ENCODE assay signal across 26 cellular contexts in genomic region chr9:103707181-103707580, GRCh38.
"Had no signal": no experiment of that assay in that cellular context is flagged by ENCODE, and none has a peak within 500 bp of the region (broad histone marks: within the 10 kb centered on the region; RNA-seq: fewer than 3 reads in every experiment).

No MANE protein-coding gene starts in this region.

- FAIRE-seq: endometrium, kidney had no signal

- H3K36me3 Mint-ChIP-seq: activated naive CD8-positive, alpha-beta T cell treated with anti-CD3 and anti-CD28 coated beads, Interleukin-2, amount 10 ng/mL, durations not matched to agents 7 days and 5 days; naive B cell; neural progenitor cell; type B pancreatic cell had no signal

- DNase-seq: activated B cell treated with CpG ODN at 0.5 μM for 24 hours; activated CD4-positive, alpha-beta T cell treated with anti-CD3 and anti-CD28 coated beads for 36 hours; activated CD4-positive, alpha-beta T cell treated with anti-CD3 and anti-CD28 coated beads, Interleukin-2, amount 50 U/mL, for 4 hours; activated CD8-positive, alpha-beta memory T cell treated with anti-CD3 and anti-CD28 coated beads, Interleukin-2, amount 50 U/mL, for 48 hours; activated naive CD4-positive, alpha-beta T cell treated with Interleukin-2 at 50 U/mL for 16 hours; activated naive CD8-positive, alpha-beta T cell treated with anti-CD3 and anti-CD28 coated beads, Interleukin-2, amount 10 ng/mL, durations not matched to agents 7 days and 5 days; activated T-cell treated with anti-CD3 and anti-CD28 coated beads, Interleukin-2, amount 50 U/mL, for 4 hours; amniotic stem cell; effector CD4-positive, alpha-beta T cell; foreskin fibroblast; kidney; lower lobe of right lung; naive B cell; retina; spleen; stimulated activated CD4-positive, alpha-beta T cell treated with anti-CD3 and anti-CD28 coated beads, Interleukin-4, amount 100 ng/mL, for 1 hour; stimulated activated naive CD4-positive, alpha-beta T cell; T-helper 1 cell had no signal

- H3K4me1 Mint-ChIP-seq: activated B cell treated with CpG ODN at 0.5 μM for 24 hours; activated CD4-positive, alpha-beta T cell treated with anti-CD3 and anti-CD28 coated beads for 36 hours; activated naive CD8-positive, alpha-beta T cell treated with anti-CD3 and anti-CD28 coated beads, Interleukin-2, amount 10 ng/mL, durations not matched to agents 7 days and 5 days; naive B cell; neural progenitor cell had no signal

- H3K27me3 ChIP-seq: cardiac muscle cell, neural progenitor cell, spleen had no signal

- H3K9ac ChIP-seq: neural progenitor cell had no signal

- H3K27ac ChIP-seq: cardiac muscle cell, lower lobe of right lung, neural progenitor cell, spleen, thoracic aorta had no signal

- ATAC-seq: activated CD4-positive, alpha-beta T cell treated with anti-CD3 and anti-CD28 coated beads for 36 hours; activated T-cell treated with anti-CD3 and anti-CD28 coated beads, Interleukin-2, amount 50 U/mL, for 4 hours; left lobe of liver; lower lobe of right lung had no signal

- H3K36me3 ChIP-seq: cardiac muscle cell, lower lobe of right lung, neural progenitor cell, spleen, thoracic aorta had no signal

- H3K4me3 Mint-ChIP-seq: activated B cell treated with CpG ODN at 0.5 μM for 24 hours; activated CD4-positive, alpha-beta T cell treated with anti-CD3 and anti-CD28 coated beads for 36 hours; activated naive CD8-positive, alpha-beta T cell treated with anti-CD3 and anti-CD28 coated beads, Interleukin-2, amount 10 ng/mL, durations not matched to agents 7 days and 5 days; activated T-cell treated with anti-CD3 and anti-CD28 coated beads, Interleukin-2, amount 50 U/mL, for 4 hours; naive B cell; neural progenitor cell; type B pancreatic cell had no signal

- H3K27me3 Mint-ChIP-seq: activated B cell treated with CpG ODN at 0.5 μM for 24 hours; activated CD4-positive, alpha-beta T cell treated with anti-CD3 and anti-CD28 coated beads for 36 hours; activated naive CD8-positive, alpha-beta T cell treated with anti-CD3 and anti-CD28 coated beads, Interleukin-2, amount 10 ng/mL, durations not matched to agents 7 days and 5 days; naive B cell; progenitor cell of endocrine pancreas; type B pancreatic cell had no signal

- H3K9me3 ChIP-seq: lower lobe of right lung, thoracic aorta had no signal

- H3K4me2 ChIP-seq: neural progenitor cell had no signal

- H3K27ac Mint-ChIP-seq: activated B cell treated with CpG ODN at 0.5 μM for 24 hours; activated CD4-positive, alpha-beta T cell treated with anti-CD3 and anti-CD28 coated beads for 36 hours; activated naive CD8-positive, alpha-beta T cell treated with anti-CD3 and anti-CD28 coated beads, Interleukin-2, amount 10 ng/mL, durations not matched to agents 7 days and 5 days; activated T-helper 2 cell treated with anti-CD3 and anti-CD28 coated beads, Interferon-gamma antibody, Interleukin-2, Interleukin-4, amounts not matched to agents 10 μg/mL and 5 μg/mL and 100 μg/mL, durations not matched to agents 14 hours and 24 hours and 36 hours; naive B cell; neural progenitor cell; progenitor cell of endocrine pancreas; type B pancreatic cell had no signal

- H3K4me3 ChIP-seq: cardiac muscle cell, lower lobe of right lung, neural progenitor cell, spleen, thoracic aorta had no signal

- H3K9me3 Mint-ChIP-seq: neural progenitor cell, type B pancreatic cell had no signal

- H2AFZ ChIP-seq: neural progenitor cell had no signal

- H3K4me1 ChIP-seq: lower lobe of right lung, neural progenitor cell, spleen had no signal
